ENCODE assay signal across 21 cellular contexts in the genomic region with DNA sequence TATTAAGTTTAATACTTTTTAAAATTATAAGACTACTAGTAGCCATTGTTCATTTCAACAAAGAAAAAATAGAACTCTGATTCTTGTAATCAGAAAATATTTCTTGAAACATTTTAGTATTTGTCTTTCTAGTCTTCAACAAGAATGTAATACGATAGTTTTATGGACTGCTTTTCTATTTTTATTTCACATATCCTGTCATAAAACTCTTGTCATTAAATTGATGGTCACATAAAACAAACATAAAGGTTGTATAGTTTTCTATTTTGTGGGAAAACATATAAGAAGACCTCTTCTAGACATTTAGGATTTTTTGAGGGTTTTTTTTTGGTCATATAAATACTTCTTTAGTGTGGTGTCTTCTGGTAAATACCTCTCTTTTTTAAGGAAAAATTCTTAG.
"Had no signal": no experiment of that assay in that cellular context is flagged by ENCODE, and none has a peak within 500 bp of the region (broad histone marks: within the 10 kb centered on the region; RNA-seq: fewer than 3 reads in every experiment).

No MANE protein-coding gene starts in this region.

- FAIRE-seq: keratinocyte had no signal

- H3K9me3 ChIP-seq: colonic mucosa, gastrocnemius medialis, heart right ventricle, prostate gland, right lobe of liver, spleen, tibial nerve, upper lobe of right lung, vagina had no signal

- H3K27me3 ChIP-seq: colonic mucosa, gastrocnemius medialis, heart right ventricle, right lobe of liver, spleen, tibial nerve, upper lobe of right lung, vagina had no signal

- H3K36me3 ChIP-seq: colonic mucosa, prostate gland had no signal

- H3K4me3 ChIP-seq: colonic mucosa, gastrocnemius medialis, heart right ventricle, prostate gland, right lobe of liver, spleen, tibial nerve, upper lobe of right lung, vagina had no signal

- H3K4me1 ChIP-seq: colonic mucosa, gastrocnemius medialis, parathyroid adenoma, prostate gland, right lobe of liver, spleen, tibial nerve, upper lobe of right lung, vagina had no signal

- H3K27ac ChIP-seq: colonic mucosa, gastrocnemius medialis, heart right ventricle, parathyroid adenoma, prostate gland, right lobe of liver, spleen, tibial nerve, upper lobe of right lung, vagina had no signal

- DNase-seq: colonic mucosa; effector CD4-positive, alpha-beta T cell; endodermal cell; gastrocnemius medialis; heart right ventricle; left cardiac atrium; left ventricle myocardium superior; mesendoderm; naive B cell; occipital lobe; right lobe of liver; spleen; stimulated activated CD4-positive, alpha-beta T cell treated with anti-CD3 and anti-CD28 coated beads, Interleukin-15, amount 100 ng/mL, for 24 hours; stimulated activated CD4-positive, alpha-beta T cell treated with anti-CD3 and anti-CD28 coated beads, Interleukin-1b, Interleukin-23, amount 100 ng/mL, for 48 hours; stimulated activated CD4-positive, alpha-beta T cell treated with anti-CD3 and anti-CD28 coated beads, Interleukin-4, amount 100 ng/mL, for 24 hours; upper lobe of right lung had no signal
